17 cellular contexts compared by ENCODE assay signal in genomic region chr18:30406728-30407127, GRCh38.
A peak's percentile ranks its signal among the peaks of the same experiment; 100 is the strongest.
DNase-seq lines count a peak whose midpoint lies in the region; ATAC-seq and TF ChIP-seq lines count a peak whose summit lies in the region.
"Had no signal": no experiment of that assay in that cellular context is flagged by ENCODE, and none has a peak within 500 bp of the region (broad histone marks: within the 10 kb centered on the region; RNA-seq: fewer than 3 reads in every experiment).

No MANE protein-coding gene starts in this region.

- H3K9me3 ChIP-seq in mesenchymal stem cell (ENCODE audit: control insufficient read depth, low read length) (peaks cover 4% of the 10 kb centered on the region), uterus (no peaks in the 10 kb centered on the region)

- no peaks in the 10 kb centered on the region for H3K79me1 ChIP-seq in mesenchymal stem cell (replicated peaks; ENCODE audit: low read length, poor library complexity, severe bottlenecking)

- no peak for TF ChIP-seq CTCF in uterus (IDR thresholded peaks at IDR 0.05)

- no peak overlapping the region for H4K91ac ChIP-seq in mesenchymal stem cell (ENCODE audit: low read length)

- H2BK15ac ChIP-seq in mesenchymal stem cell (ENCODE audit: low read depth, poor library complexity, severe bottlenecking): no peak overlapping the region

- ATAC-seq in GM19463 (IDR thresholded peaks at IDR 0.05; ENCODE audit: unreplicated experiment): no peak
- ATAC-seq: GM23338 had no signal

- no peaks in the 10 kb centered on the region for H3K36me3 ChIP-seq in mesenchymal stem cell (ENCODE audit: control insufficient read depth in 1 of 2, insufficient read depth in 2 of 2, low read depth in 1 of 2, low read length in 2 of 2)
- no peaks in the 10 kb centered on the region for H3K36me3 ChIP-seq in uterus
- H3K36me3 ChIP-seq: MG63 had no signal

- no peak overlapping the region for H3K14ac ChIP-seq in mesenchymal stem cell (ENCODE audit: low read length in 2 of 2)

- DNase-seq in KG1 (lab: John Stamatoyannopoulos, UW) (peak; percentile 13), NOMO-1 treated with DMSO at 0.1 percent for 48 hours (lab: John Stamatoyannopoulos, UW; ENCODE audit: unreplicated experiment) (peak; percentile 91), amniotic epithelial cell (ENCODE audit: low read depth) (peak; percentile 79), mesenchymal stem cell (peak; percentile 68), uterus (no peak), cortex of kidney (lab: John Stamatoyannopoulos, UW) (no peak)
- DNase-seq: Calu3; CD4-positive, CD25-positive, alpha-beta regulatory T cell; DMS79; KBM-7; MG63; NCI-H1417 treated with DMSO at 0.1 percent for 48 hours; NCI-H2029 treated with DMSO at 0.1 percent for 48 hours; NCI-H524 treated with DMSO at 0.1 percent for 48 hours; SIG-M5 had no signal

- H2BK120ac ChIP-seq in mesenchymal stem cell (ENCODE audit: low read depth, low read length): no peak overlapping the region

- H2BK5ac ChIP-seq in mesenchymal stem cell (ENCODE audit: low read depth, low read length, poor library complexity, severe bottlenecking): no peak overlapping the region

- no peak overlapping the region for H2AFZ ChIP-seq in mesenchymal stem cell (ENCODE audit: low read depth, low read length)
- H2AFZ ChIP-seq: GM23338 had no signal

- H3K4me1 ChIP-seq in mesenchymal stem cell (ENCODE audit: control insufficient read depth, insufficient read depth, low read depth, low read length) (no peaks in the 10 kb centered on the region), uterus (no peaks in the 10 kb centered on the region)

- no peak overlapping the region for H2BK12ac ChIP-seq in mesenchymal stem cell (ENCODE audit: low read length in 2 of 2)

- no peak overlapping the region for H4K8ac ChIP-seq in mesenchymal stem cell (ENCODE audit: low read length)

- intact Hi-C loops in uterus (cut with DNase I; ENCODE audit: low total_unique reads): no loop called here

- H3K4me2 ChIP-seq in mesenchymal stem cell (ENCODE audit: low read length, poor library complexity, severe bottlenecking): no peak overlapping the region
- H3K4me2 ChIP-seq: GM23338 had no signal

- H2AK5ac ChIP-seq in mesenchymal stem cell (ENCODE audit: low read length, severe bottlenecking): no peak overlapping the region

- no peak overlapping the region for H3K27ac ChIP-seq in mesenchymal stem cell (ENCODE audit: low read length, poor library complexity, severe bottlenecking)
- no peak overlapping the region for H3K27ac ChIP-seq in uterus

- H3K27me3 ChIP-seq in mesenchymal stem cell (ENCODE audit: control insufficient read depth in 1 of 2, insufficient read depth in 1 of 2, low read length in 2 of 2) (no peaks in the 10 kb centered on the region), uterus (no peaks in the 10 kb centered on the region)
- H3K27me3 ChIP-seq: MG63 had no signal

- no peak for TF ChIP-seq POLR2A in uterus (IDR thresholded peaks at IDR 0.05)

- WGBS in mesenchymal stem cell: no CpG with 5 or more reads among the region's 3 CpGs

- H3K4ac ChIP-seq in mesenchymal stem cell (ENCODE audit: low read depth in 1 of 2, low read length in 2 of 2): no peak overlapping the region

- H3K18ac ChIP-seq in mesenchymal stem cell (ENCODE audit: low read depth in 1 of 2, low read length in 2 of 2): no peak overlapping the region

- no peak overlapping the region for H3K9ac ChIP-seq in mesenchymal stem cell (ENCODE audit: low read length)

- H3K4me3 ChIP-seq in mesenchymal stem cell (ENCODE audit: insufficient read depth in 1 of 2, low read depth in 1 of 2, low read length in 2 of 2) (no peak overlapping the region), uterus (no peak overlapping the region)
- H3K4me3 ChIP-seq: GM23338, MG63 had no signal

- no peak overlapping the region for H3K23ac ChIP-seq in mesenchymal stem cell (ENCODE audit: low read length in 2 of 2)

Comparison
In these comparisons a context has a peak if more than half of its experiments do, and no peak if none do; other contexts are left out.
1. DNase-seq: peak in KG1 (single experiment), NOMO-1 treated with DMSO at 0.1 percent for 48 hours (single experiment), amniotic epithelial cell (single experiment) and mesenchymal stem cell (single experiment); none in uterus (0 of 2) and cortex of kidney (single experiment).